In the genomic region with DNA sequence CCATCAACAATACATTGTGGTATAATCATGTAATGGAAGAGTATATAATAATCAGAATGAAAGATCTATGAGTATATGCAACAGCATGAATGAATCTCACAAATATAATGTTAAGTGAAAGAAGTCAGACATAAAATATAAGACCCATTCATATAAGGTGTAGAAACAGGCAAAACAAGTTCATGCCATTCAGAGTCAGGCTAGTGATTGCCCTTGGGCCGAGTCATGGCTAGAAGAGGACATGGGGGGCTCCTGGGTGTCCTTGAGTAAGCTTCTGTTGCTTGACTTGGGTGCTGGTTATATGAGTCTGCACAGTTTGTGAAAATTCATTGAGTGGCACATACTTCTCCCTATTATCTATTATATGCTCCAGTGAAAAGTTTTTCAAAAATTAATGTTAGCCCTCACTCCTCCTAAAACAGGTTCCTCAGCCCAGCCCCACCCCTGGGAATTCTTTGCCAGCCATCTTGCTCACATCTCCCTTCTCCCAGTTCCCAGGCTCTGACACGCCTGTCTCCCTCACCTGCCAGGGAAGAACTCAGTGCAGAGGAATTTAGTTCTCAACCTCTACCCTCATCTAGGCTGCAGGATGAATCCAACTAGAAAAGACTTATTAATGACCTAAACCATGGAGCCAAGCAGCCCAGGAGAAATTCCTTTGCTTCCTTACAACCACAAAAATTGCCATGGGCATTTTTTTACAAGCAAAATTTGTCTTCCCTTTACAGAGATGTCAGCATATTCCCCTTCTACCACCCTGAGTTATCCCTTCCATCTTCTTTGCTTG, we compare ENCODE assay signal across 13 cellular contexts. TPM values are rescaled to one million over a fixed set of nuclear protein-coding genes. Genes with fewer than 3 reads are reported as not detected.
DNase-seq lines count a peak whose midpoint lies in the region; ATAC-seq and TF ChIP-seq lines count a peak whose summit lies in the region.
"Had no signal": no experiment of that assay in that cellular context is flagged by ENCODE, and none has a peak within 500 bp of the region (broad histone marks: within the 10 kb centered on the region; RNA-seq: fewer than 3 reads in every experiment).

No MANE protein-coding gene starts in this region.

- TF ChIP-seq POLR2A in body of pancreas (IDR thresholded peaks at IDR 0.05), result no peak

- DNase-seq in GM03348 (ENCODE audit: low spot score) (peak; percentile 71), OCI-LY7 (ENCODE audit: low spot score) (no peak), epithelial cell of prostate (ENCODE audit: low read depth, low spot score) (peak; percentile 72), renal cortical epithelial cell (ENCODE audit: low read depth) (peak; percentile 91), retina (no peak), HEK293T (ENCODE audit: extremely low spot score) (no peak), body of pancreas (no peak)
- DNase-seq: anterior cingulate cortex; naive thymus-derived CD8-positive, alpha-beta T cell; NCI-H2029 treated with DMSO at 0.1 percent for 48 hours; stimulated activated CD8-positive, alpha-beta memory T cell treated with anti-CD3 and anti-CD28 coated beads, Interleukin-4, amount 100 ng/mL, for 48 hours had no signal

- TF ChIP-seq CTCF in OCI-LY7 (conservative IDR thresholded peaks at IDR 0.05; ENCODE audit: low read length) (no peak), body of pancreas (IDR thresholded peaks at IDR 0.05) (no peak)

- H4K20me1 ChIP-seq in OCI-LY7 (ENCODE audit: insufficient read depth, low read length), result no peaks in the 10 kb centered on the region

- peak overlapping the region; percentile 83; the same call in 1 of the 2 replicates for H2AFZ ChIP-seq in OCI-LY7 (ENCODE audit: low read length)

- no TSS peak for BruUV-seq in OCI-LY7 (replicated peaks; lab: Mats Ljungman, UMichigan)

- POLR2A ChIA-PET in OCI-LY7 (lab: Charles Lee) (no interaction called here), HEK293T (lab: Yijun Ruan, JAX) (no interaction called here)

- CTCF ChIA-PET in OCI-LY7 (lab: Charles Lee; ENCODE audit: unreplicated experiment), result interaction anchor here (0.6 kb wide), 1 partner anchor 80 kb away, joined by 3 read pairs; no protein-coding TSS in a partner anchor
- CTCF ChIA-PET in HEK293T (lab: Yijun Ruan, JAX), result no interaction called here

- H3K4me3 ChIP-seq in OCI-LY7 (ENCODE audit: low read depth, low read length, poor library complexity, severe bottlenecking), result no peak overlapping the region
- H3K4me3 ChIP-seq in body of pancreas, result no peak overlapping the region

- H3K27ac ChIP-seq in OCI-LY7 (ENCODE audit: low read depth, low read length, poor library complexity, severe bottlenecking) (no peak overlapping the region), epithelial cell of prostate (peak overlapping the region; percentile 84), body of pancreas (no peak overlapping the region)
- H3K27ac ChIP-seq: VCaP had no signal

- H3K9me3 ChIP-seq in OCI-LY7 (ENCODE audit: low read length) (no peaks in the 10 kb centered on the region), body of pancreas (no peaks in the 10 kb centered on the region)

- H3K27me3 ChIP-seq in body of pancreas, result no peaks in the 10 kb centered on the region

- ATAC-seq in HG03159 (IDR thresholded peaks at IDR 0.05; ENCODE audit: unreplicated experiment), result no peak
- ATAC-seq in body of pancreas, result no peak
- ATAC-seq: naive thymus-derived CD8-positive, alpha-beta T cell had no signal

- H3K4me2 ChIP-seq in OCI-LY7 (ENCODE audit: low read length), result no peak overlapping the region

- H3K4me1 ChIP-seq in OCI-LY7 (ENCODE audit: insufficient read depth, low read length, poor library complexity, severe bottlenecking) (peaks cover 6% of the 10 kb centered on the region), body of pancreas (no peaks in the 10 kb centered on the region)

- WGBS in body of pancreas, 2 donors, result 55 to 58% methylated on average over 2 of the region's 2 CpGs

- H3K36me3 ChIP-seq in OCI-LY7 (ENCODE audit: insufficient read depth, low read length), result no peaks in the 10 kb centered on the region
- no peaks in the 10 kb centered on the region for H3K36me3 ChIP-seq in body of pancreas (replicated peaks in 1 of 2; ENCODE audit: insufficient read depth in 1 of 2, low read depth in 2 of 2)

- intact Hi-C loops in OCI-LY7 (cut with micrococcal nuclease; ENCODE audit: unreplicated experiment) (no loop called here), body of pancreas (cut with DNase I) (no loop called here)

- no peaks in the 10 kb centered on the region for H3K9me2 ChIP-seq in OCI-LY7 (ENCODE audit: insufficient read depth, low read length)

- H3K79me2 ChIP-seq in OCI-LY7 (ENCODE audit: insufficient read depth, low read depth, low read length), result no peaks in the 10 kb centered on the region

TF ChIP-seq in HEK293T, 16 proteins besides CTCF, POLR2A, EP300 and RAD21:
- TF ChIP-seq HDGF (IDR thresholded peaks at IDR 0.05; ENCODE audit: borderline replicate concordance), result no peak
- no peak for TF ChIP-seq SUZ12 (IDR thresholded peaks at IDR 0.05)
- TF ChIP-seq L3MBTL2 (conservative IDR thresholded peaks at IDR 0.05), result no peak
- no peak for TF ChIP-seq BHLHE40 (IDR thresholded peaks at IDR 0.05; ENCODE audit: borderline replicate concordance)
- no peak for TF ChIP-seq NFRKB (IDR thresholded peaks at IDR 0.05)
- TF ChIP-seq CTBP1 (IDR thresholded peaks at IDR 0.05; ENCODE audit: borderline replicate concordance), result no peak
- TF ChIP-seq FOXM1 (IDR thresholded peaks at IDR 0.05; ENCODE audit: borderline replicate concordance), result no peak
- no peak for TF ChIP-seq PKNOX1 (IDR thresholded peaks at IDR 0.05)
- no peak for TF ChIP-seq ELF4 (IDR thresholded peaks at IDR 0.05)
- TF ChIP-seq SP1 (IDR thresholded peaks at IDR 0.05), result no peak
- TF ChIP-seq LEF1 (IDR thresholded peaks at IDR 0.05; ENCODE audit: borderline replicate concordance), result no peak
- TF ChIP-seq ARNT (IDR thresholded peaks at IDR 0.05), result no peak
- TF ChIP-seq FOXA1 (IDR thresholded peaks at IDR 0.05), result no peak
TF ChIP-seq in HEK293T: peak in this region for 0.

RNA-seq across cellular contexts. Expression of gene NFAT5, which starts 52.4 kb away (rescaled TPM):
- 6.7 and 9.9 TPM in 2 replicates for total RNA-seq in OCI-LY7 (2014; rRNA removed; shearing (Covaris generic))
- 26.0 and 29.7 TPM in 2 replicates for total RNA-seq in OCI-LY7 (2022)
- 7.5 and 57.6 TPM in 2 replicates for total RNA-seq in renal cortical epithelial cell
- 10 to 100 TPM; 38.1 to 38.9 TPM for total RNA-seq in body of pancreas

Comparison
In these comparisons a context has a peak if more than half of its experiments do, and no peak if none do; other contexts are left out.
1. DNase-seq: peak in GM03348 (single experiment), epithelial cell of prostate (single experiment) and renal cortical epithelial cell (single experiment); none in OCI-LY7 (single experiment), retina (single experiment), HEK293T (single experiment) and body of pancreas (0 of 4).